In the genomic region with DNA sequence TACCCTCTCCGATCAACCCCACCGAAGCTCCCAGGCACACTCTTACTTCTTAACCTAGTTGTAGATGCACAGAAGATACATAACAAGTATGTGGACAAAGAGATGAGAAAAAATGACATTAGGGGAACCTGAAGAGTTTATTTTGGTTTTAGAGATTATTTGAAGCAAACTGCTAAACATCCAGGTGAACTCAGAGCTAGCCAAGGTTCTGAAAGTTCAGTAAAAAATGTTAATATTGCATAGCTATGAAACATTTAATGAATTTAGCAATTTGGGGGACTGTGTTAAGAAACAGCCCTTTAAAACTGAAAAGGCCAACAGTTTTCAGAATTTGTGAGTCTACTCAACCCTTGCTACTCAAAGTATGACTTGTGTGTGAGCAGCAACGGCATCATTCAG, we compare ENCODE assay signal across 2 cellular contexts.
A peak's percentile ranks its signal among the peaks of the same experiment; 100 is the strongest.
TF ChIP-seq lines count a peak whose summit lies in the region.

No MANE protein-coding gene starts in this region.

TF ChIP-seq in SK-N-SH, 30 proteins besides CTCF, POLR2A, EP300 and RAD21 (continued from another document):
- TF ChIP-seq, protein P1, sequence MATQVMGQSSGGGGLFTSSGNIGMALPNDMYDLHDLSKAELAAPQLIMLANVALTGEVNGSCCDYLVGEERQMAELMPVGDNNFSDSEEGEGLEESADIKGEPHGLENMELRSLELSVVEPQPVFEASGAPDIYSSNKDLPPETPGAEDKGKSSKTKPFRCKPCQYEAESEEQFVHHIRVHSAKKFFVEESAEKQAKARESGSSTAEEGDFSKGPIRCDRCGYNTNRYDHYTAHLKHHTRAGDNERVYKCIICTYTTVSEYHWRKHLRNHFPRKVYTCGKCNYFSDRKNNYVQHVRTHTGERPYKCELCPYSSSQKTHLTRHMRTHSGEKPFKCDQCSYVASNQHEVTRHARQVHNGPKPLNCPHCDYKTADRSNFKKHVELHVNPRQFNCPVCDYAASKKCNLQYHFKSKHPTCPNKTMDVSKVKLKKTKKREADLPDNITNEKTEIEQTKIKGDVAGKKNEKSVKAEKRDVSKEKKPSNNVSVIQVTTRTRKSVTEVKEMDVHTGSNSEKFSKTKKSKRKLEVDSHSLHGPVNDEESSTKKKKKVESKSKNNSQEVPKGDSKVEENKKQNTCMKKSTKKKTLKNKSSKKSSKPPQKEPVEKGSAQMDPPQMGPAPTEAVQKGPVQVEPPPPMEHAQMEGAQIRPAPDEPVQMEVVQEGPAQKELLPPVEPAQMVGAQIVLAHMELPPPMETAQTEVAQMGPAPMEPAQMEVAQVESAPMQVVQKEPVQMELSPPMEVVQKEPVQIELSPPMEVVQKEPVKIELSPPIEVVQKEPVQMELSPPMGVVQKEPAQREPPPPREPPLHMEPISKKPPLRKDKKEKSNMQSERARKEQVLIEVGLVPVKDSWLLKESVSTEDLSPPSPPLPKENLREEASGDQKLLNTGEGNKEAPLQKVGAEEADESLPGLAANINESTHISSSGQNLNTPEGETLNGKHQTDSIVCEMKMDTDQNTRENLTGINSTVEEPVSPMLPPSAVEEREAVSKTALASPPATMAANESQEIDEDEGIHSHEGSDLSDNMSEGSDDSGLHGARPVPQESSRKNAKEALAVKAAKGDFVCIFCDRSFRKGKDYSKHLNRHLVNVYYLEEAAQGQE (IDR thresholded peaks at IDR 0.05; ENCODE audit: low read depth, low read length): 0 out of 2 replicates have a peak, but pooled peaks have one; percentile 53
- TF ChIP-seq TCF12 (IDR thresholded peaks at IDR 0.05): no peak

TF ChIP-seq in SK-N-SH treated with all-trans-retinoic acid at 6 μM for 48 hours, 23 proteins besides CTCF, POLR2A, EP300 and RAD21 (continued from another document):
- TF ChIP-seq, protein P2, sequence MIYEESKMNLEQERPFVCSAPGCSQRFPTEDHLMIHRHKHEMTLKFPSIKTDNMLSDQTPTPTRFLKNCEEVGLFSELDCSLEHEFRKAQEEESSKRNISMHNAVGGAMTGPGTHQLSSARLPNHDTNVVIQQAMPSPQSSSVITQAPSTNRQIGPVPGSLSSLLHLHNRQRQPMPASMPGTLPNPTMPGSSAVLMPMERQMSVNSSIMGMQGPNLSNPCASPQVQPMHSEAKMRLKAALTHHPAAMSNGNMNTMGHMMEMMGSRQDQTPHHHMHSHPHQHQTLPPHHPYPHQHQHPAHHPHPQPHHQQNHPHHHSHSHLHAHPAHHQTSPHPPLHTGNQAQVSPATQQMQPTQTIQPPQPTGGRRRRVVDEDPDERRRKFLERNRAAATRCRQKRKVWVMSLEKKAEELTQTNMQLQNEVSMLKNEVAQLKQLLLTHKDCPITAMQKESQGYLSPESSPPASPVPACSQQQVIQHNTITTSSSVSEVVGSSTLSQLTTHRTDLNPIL (CRISPR knock-in tag; IDR thresholded peaks at IDR 0.05; ENCODE audit: low read depth): no peak
- TF ChIP-seq, protein P3, sequence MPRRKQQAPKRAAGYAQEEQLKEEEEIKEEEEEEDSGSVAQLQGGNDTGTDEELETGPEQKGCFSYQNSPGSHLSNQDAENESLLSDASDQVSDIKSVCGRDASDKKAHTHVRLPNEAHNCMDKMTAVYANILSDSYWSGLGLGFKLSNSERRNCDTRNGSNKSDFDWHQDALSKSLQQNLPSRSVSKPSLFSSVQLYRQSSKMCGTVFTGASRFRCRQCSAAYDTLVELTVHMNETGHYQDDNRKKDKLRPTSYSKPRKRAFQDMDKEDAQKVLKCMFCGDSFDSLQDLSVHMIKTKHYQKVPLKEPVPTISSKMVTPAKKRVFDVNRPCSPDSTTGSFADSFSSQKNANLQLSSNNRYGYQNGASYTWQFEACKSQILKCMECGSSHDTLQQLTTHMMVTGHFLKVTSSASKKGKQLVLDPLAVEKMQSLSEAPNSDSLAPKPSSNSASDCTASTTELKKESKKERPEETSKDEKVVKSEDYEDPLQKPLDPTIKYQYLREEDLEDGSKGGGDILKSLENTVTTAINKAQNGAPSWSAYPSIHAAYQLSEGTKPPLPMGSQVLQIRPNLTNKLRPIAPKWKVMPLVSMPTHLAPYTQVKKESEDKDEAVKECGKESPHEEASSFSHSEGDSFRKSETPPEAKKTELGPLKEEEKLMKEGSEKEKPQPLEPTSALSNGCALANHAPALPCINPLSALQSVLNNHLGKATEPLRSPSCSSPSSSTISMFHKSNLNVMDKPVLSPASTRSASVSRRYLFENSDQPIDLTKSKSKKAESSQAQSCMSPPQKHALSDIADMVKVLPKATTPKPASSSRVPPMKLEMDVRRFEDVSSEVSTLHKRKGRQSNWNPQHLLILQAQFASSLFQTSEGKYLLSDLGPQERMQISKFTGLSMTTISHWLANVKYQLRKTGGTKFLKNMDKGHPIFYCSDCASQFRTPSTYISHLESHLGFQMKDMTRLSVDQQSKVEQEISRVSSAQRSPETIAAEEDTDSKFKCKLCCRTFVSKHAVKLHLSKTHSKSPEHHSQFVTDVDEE (CRISPR knock-in tag; IDR thresholded peaks at IDR 0.05): no peak
